Comparison of ENCODE assay signal across 8 cellular contexts in the genomic region with DNA sequence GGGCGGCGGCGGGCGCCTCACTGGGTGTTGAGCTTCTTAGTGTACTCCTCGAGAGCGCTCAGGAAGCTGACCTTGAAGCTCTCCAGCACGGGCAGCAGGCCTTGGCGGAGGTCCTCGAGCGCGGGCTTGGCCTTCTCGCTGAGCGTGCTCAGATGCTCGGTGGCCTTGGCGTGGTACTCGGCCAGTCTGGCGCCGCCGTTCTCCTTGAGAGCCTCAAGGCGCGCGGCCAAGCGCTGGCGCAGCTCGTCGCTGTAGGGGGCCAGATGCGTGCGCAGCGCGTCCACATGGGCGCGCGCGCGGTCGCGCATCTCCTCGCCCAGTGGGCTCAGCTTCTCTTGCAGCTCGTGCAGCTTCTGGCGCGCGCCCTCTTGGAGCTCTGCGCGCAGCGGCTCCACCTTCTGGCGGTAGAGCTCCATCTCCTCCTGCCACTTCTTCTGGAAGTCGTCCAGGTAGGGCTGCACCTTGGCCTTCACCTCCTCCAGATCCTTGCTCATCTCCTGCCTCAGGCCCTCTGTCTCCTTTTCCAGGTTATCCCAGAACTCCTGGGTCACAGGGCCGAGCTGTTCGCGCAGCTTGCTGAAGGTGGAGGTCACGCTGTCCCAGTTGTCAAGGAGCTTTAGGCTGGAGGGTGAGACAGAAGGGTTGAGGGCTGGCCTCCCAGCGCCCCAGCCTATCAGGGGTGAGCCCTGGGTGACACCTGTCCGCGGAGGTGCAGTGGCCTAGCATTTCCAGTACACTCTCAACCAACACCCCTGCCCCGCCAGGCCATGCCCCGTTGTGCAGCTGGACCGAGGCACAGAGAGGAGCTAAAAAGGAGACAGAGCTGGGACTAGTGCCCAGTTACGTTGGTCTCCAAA. TPM values are rescaled to one million over a fixed set of nuclear protein-coding genes. Genes with fewer than 3 reads are reported as not detected.
DNase-seq lines count a peak whose midpoint lies in the region; ATAC-seq and TF ChIP-seq lines count a peak whose summit lies in the region.

No MANE protein-coding gene starts in this region.

- H3K36me3 ChIP-seq in MG63: no peaks in the 10 kb centered on the region

- no peaks in the 10 kb centered on the region for H3K9me3 ChIP-seq in MG63

- ATAC-seq in omental fat pad (ENCODE audit: low FRiP score): peak; percentile 74

- TF ChIP-seq CTCF in omental fat pad (IDR thresholded peaks at IDR 0.05): peak in 1 of 3 donors; percentile 16

- in situ Hi-C loops in SK-MEL-5 (cut with HindIII; ENCODE audit: low pct_unique_long_range_greater_than_20kb, low sequenced_read_pairs): no loop called here

- peak overlapping the region; percentile 22 for H3K4me3 ChIP-seq in MG63

- peak overlapping the region; percentile 73 for H3K27ac ChIP-seq in temporal lobe (ENCODE audit: low read depth, low read length)

- DNase-seq in ELR (ENCODE audit: low read depth): peak; percentile 95
- peak; percentile 83 for DNase-seq in H4 (ENCODE audit: low spot score)
- peak; percentile 93 for DNase-seq in MG63
- DNase-seq in SK-MEL-5 (ENCODE audit: low read depth, low spot score): peak; percentile 85
- peak; percentile 81 for DNase-seq in activated naive CD4-positive, alpha-beta T cell treated with anti-CD3 and anti-CD28 coated beads, Interleukin-2, amount 50 U/mL, for 16 hours
- peak; percentile 92 for DNase-seq in glomerular visceral epithelial cell (ENCODE audit: extremely low spot score)
- peak; percentile 35 for DNase-seq in omental fat pad (ENCODE audit: low spot score)

- H3K27me3 ChIP-seq in MG63: no peaks in the 10 kb centered on the region

RNA-seq across cellular contexts. Expression of a gene that starts 1.4 kb away (rescaled TPM):
- 0.54 TPM in 1 of 2 replicates, not detected in the other for total RNA-seq in H4 (2014; rRNA removed; shearing (Covaris generic))
- total RNA-seq in MG63 (2014; rRNA removed; shearing (Covaris generic); ENCODE audit: low replicate concordance): not detected in 2 replicates
- total RNA-seq in SK-MEL-5 (2014; rRNA removed; shearing (Covaris generic)): not detected in 2 replicates
- polyA plus RNA-seq in SK-MEL-5 (2015; cell fraction: cytosol; rRNA removed): not detected in 2 replicates
- not detected in 2 replicates for polyA plus RNA-seq in SK-MEL-5 (2015; cell fraction: nucleus; rRNA removed)
- total RNA-seq in omental fat pad (1 to 10 TPM in 2 of 4 donors, not detected in 2; 1.0 to 1.1 TPM), temporal lobe (0.49 TPM)

RNA-seq across cellular contexts. Expression of a gene that starts 6.3 kb away (rescaled TPM):
- not detected in 2 replicates for total RNA-seq in H4 (2014; rRNA removed; shearing (Covaris generic))
- not detected in 2 replicates for total RNA-seq in MG63 (2014; rRNA removed; shearing (Covaris generic); ENCODE audit: low replicate concordance)
- total RNA-seq in SK-MEL-5 (2014; rRNA removed; shearing (Covaris generic)): not detected in 2 replicates
- polyA plus RNA-seq in SK-MEL-5 (2015; cell fraction: cytosol; rRNA removed): not detected in 2 replicates
- not detected in 2 replicates for polyA plus RNA-seq in SK-MEL-5 (2015; cell fraction: nucleus; rRNA removed)
- total RNA-seq in omental fat pad: 1 to 10 TPM in 1 of 4 donors, not detected in 3; 3.5 TPM
- not detected for total RNA-seq in temporal lobe

RNA-seq across cellular contexts. Expression of a gene that starts 12.9 kb away (rescaled TPM):
- not detected in 2 replicates for total RNA-seq in H4 (2014; rRNA removed; shearing (Covaris generic))
- total RNA-seq in MG63 (2014; rRNA removed; shearing (Covaris generic); ENCODE audit: low replicate concordance): not detected in 2 replicates
- not detected in 2 replicates for total RNA-seq in SK-MEL-5 (2014; rRNA removed; shearing (Covaris generic))
- not detected in 2 replicates for polyA plus RNA-seq in SK-MEL-5 (2015; cell fraction: cytosol; rRNA removed)
- polyA plus RNA-seq in SK-MEL-5 (2015; cell fraction: nucleus; rRNA removed): not detected in 2 replicates
- total RNA-seq in omental fat pad: 1 to 10 TPM in 1 of 4 donors, not detected in 3; 1.1 TPM
- not detected for total RNA-seq in temporal lobe

RNA-seq across cellular contexts. Expression of a gene that starts 44.3 kb away (rescaled TPM):
- total RNA-seq in H4 (2014; rRNA removed; shearing (Covaris generic)): not detected in 2 replicates
- total RNA-seq in MG63 (2014; rRNA removed; shearing (Covaris generic); ENCODE audit: low replicate concordance): not detected in 2 replicates
- total RNA-seq in SK-MEL-5 (2014; rRNA removed; shearing (Covaris generic)): not detected in 2 replicates
- polyA plus RNA-seq in SK-MEL-5 (2015; cell fraction: cytosol; rRNA removed): not detected in 2 replicates
- polyA plus RNA-seq in SK-MEL-5 (2015; cell fraction: nucleus; rRNA removed): not detected in 2 replicates
- total RNA-seq in omental fat pad (not detected), temporal lobe (not detected)

RNA-seq across cellular contexts. Expression of a gene that starts 48.2 kb away (rescaled TPM):
- total RNA-seq in H4 (2014; rRNA removed; shearing (Covaris generic)): 83.6 and 108 TPM in 2 replicates
- total RNA-seq in MG63 (2014; rRNA removed; shearing (Covaris generic); ENCODE audit: low replicate concordance): 65.2 and 86.9 TPM in 2 replicates
- total RNA-seq in SK-MEL-5 (2014; rRNA removed; shearing (Covaris generic)): 70.7 and 71.9 TPM in 2 replicates
- polyA plus RNA-seq in SK-MEL-5 (2015; cell fraction: cytosol; rRNA removed): 48.6 and 67.8 TPM in 2 replicates
- polyA plus RNA-seq in SK-MEL-5 (2015; cell fraction: nucleus; rRNA removed): 29.7 and 59.2 TPM in 2 replicates
- 10 to 100 TPM; 23.5 to 83.9 (median 54.6) TPM for total RNA-seq in omental fat pad
- total RNA-seq in temporal lobe: 31.7 TPM

Comparison
In these comparisons a context has a peak if more than half of its experiments do, and no peak if none do; other contexts are left out.
1. Peak in every context shown above with its lines: DNase-seq, ATAC-seq, H3K4me3 ChIP-seq and H3K27ac ChIP-seq.
2. DNase-seq: peak in every context shown above with its lines; median percentile 95 in ELR; 93 in MG63; 92 in glomerular visceral epithelial cell; 85 in SK-MEL-5; 83 in H4; 81 in activated naive CD4-positive, alpha-beta T cell treated with anti-CD3 and anti-CD28 coated beads, Interleukin-2, amount 50 U/mL, for 16 hours; 35 in omental fat pad.